ENCODE assay signal across 1 cellular context in genomic region chr17:77889866-77890760, GRCh38.
TF ChIP-seq lines count a peak whose summit lies in the region.

No MANE protein-coding gene starts in this region.

TF ChIP-seq in SK-N-SH, 30 proteins besides CTCF, POLR2A, EP300 and RAD21 (continued from another document):
- TF ChIP-seq, protein P1, sequence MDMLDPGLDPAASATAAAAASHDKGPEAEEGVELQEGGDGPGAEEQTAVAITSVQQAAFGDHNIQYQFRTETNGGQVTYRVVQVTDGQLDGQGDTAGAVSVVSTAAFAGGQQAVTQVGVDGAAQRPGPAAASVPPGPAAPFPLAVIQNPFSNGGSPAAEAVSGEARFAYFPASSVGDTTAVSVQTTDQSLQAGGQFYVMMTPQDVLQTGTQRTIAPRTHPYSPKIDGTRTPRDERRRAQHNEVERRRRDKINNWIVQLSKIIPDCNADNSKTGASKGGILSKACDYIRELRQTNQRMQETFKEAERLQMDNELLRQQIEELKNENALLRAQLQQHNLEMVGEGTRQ (IDR thresholded peaks at IDR 0.05; ENCODE audit: borderline replicate concordance, low read depth, low read length), result no peak
- TF ChIP-seq TAF1 (IDR thresholded peaks at IDR 0.05; ENCODE audit: borderline replicate concordance, low read depth, low read length), result no peak
- no peak for TF ChIP-seq GABPA (IDR thresholded peaks at IDR 0.05; ENCODE audit: low read depth)
- TF ChIP-seq FOXM1 (IDR thresholded peaks at IDR 0.05; ENCODE audit: low read depth), result no peak
- no peak for TF ChIP-seq EZH2phosphoT487 (IDR thresholded peaks at IDR 0.05; ENCODE audit: borderline replicate concordance, low read depth)
- TF ChIP-seq MAX (IDR thresholded peaks at IDR 0.05; ENCODE audit: low read depth), result no peak
- TF ChIP-seq, protein P2, sequence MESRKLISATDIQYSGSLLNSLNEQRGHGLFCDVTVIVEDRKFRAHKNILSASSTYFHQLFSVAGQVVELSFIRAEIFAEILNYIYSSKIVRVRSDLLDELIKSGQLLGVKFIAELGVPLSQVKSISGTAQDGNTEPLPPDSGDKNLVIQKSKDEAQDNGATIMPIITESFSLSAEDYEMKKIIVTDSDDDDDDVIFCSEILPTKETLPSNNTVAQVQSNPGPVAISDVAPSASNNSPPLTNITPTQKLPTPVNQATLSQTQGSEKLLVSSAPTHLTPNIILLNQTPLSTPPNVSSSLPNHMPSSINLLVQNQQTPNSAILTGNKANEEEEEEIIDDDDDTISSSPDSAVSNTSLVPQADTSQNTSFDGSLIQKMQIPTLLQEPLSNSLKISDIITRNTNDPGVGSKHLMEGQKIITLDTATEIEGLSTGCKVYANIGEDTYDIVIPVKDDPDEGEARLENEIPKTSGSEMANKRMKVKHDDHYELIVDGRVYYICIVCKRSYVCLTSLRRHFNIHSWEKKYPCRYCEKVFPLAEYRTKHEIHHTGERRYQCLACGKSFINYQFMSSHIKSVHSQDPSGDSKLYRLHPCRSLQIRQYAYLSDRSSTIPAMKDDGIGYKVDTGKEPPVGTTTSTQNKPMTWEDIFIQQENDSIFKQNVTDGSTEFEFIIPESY (IDR thresholded peaks at IDR 0.05; ENCODE audit: borderline replicate concordance, low read depth), result no peak
- TF ChIP-seq YY1 (IDR thresholded peaks at IDR 0.05; ENCODE audit: low read depth), result no peak
- no peak for TF ChIP-seq JUND (IDR thresholded peaks at IDR 0.05)
- TF ChIP-seq RXRA (IDR thresholded peaks at IDR 0.05; ENCODE audit: borderline replicate concordance, low read depth), result no peak
